11 cellular contexts compared by ENCODE assay signal in the genomic region with DNA sequence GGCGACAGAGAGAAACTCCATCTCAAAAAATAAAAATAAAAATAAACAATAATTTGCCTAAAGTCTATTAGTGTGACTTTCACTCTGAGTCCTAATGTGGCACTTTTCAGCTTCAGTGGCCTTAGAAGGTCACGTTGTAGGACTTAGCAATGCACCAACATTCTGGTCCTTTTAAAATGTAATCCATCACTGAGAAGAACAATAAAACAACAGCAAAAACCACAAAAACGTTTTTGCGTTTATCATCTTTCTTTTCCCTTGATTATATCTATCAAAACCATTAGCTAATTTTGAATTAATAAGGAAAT.
A peak's percentile ranks its signal among the peaks of the same experiment; 100 is the strongest.
DNase-seq lines count a peak whose midpoint lies in the region; ATAC-seq lines count a peak whose summit lies in the region.
"Had no signal": no experiment of that assay in that cellular context is flagged by ENCODE, and none has a peak within 500 bp of the region (broad histone marks: within the 10 kb centered on the region; RNA-seq: fewer than 3 reads in every experiment).

No MANE protein-coding gene starts in this region.

- no peak overlapping the region for H3K4me3 Mint-ChIP-seq in activated naive CD8-positive, alpha-beta T cell treated with anti-CD3 and anti-CD28 coated beads for 36 hours
- H3K4me3 Mint-ChIP-seq: brain had no signal

- H3K27ac Mint-ChIP-seq in activated naive CD8-positive, alpha-beta T cell treated with anti-CD3 and anti-CD28 coated beads for 36 hours, result peak overlapping the region; percentile 95

- peaks cover 6% of the 10 kb centered on the region for H3K27me3 Mint-ChIP-seq in activated naive CD8-positive, alpha-beta T cell treated with anti-CD3 and anti-CD28 coated beads for 36 hours
- H3K27me3 Mint-ChIP-seq: brain had no signal

- ATAC-seq in GM18519 (IDR thresholded peaks at IDR 0.05; ENCODE audit: low FRiP score, unreplicated experiment) (peak; percentile 34), GM21515 (IDR thresholded peaks at IDR 0.05; ENCODE audit: unreplicated experiment) (peak; percentile 47), HG03064 (IDR thresholded peaks at IDR 0.05; ENCODE audit: low read depth, unreplicated experiment) (peak; percentile 56)

- peaks cover 2% of the 10 kb centered on the region for H3K36me3 Mint-ChIP-seq in activated naive CD8-positive, alpha-beta T cell treated with anti-CD3 and anti-CD28 coated beads for 36 hours

- H3K4me1 Mint-ChIP-seq in activated naive CD8-positive, alpha-beta T cell treated with anti-CD3 and anti-CD28 coated beads for 36 hours, result peaks cover 8% of the 10 kb centered on the region

- H3K9me3 Mint-ChIP-seq in activated naive CD8-positive, alpha-beta T cell treated with anti-CD3 and anti-CD28 coated beads for 36 hours, result peaks cover 4% of the 10 kb centered on the region

- no peak for DNase-seq in activated naive CD8-positive, alpha-beta T cell treated with anti-CD3 and anti-CD28 coated beads for 36 hours
- DNase-seq in NCI-H2171 treated with DMSO at 0.1 percent for 48 hours (lab: John Stamatoyannopoulos, UW) (no peak), NCI-H524 treated with DMSO at 0.1 percent for 48 hours (lab: John Stamatoyannopoulos, UW) (no peak), SIG-M5 (lab: John Stamatoyannopoulos, UW) (no peak)
- DNase-seq in activated effector memory CD4-positive, alpha-beta T cell treated with Interleukin-2 at 50 U/mL for 16 hours, result no peak
- DNase-seq: activated T-cell treated with anti-CD3 and anti-CD28 coated beads, Interleukin-2, amount 50 U/mL, for 1 hour; NCI-H146 had no signal
